Comparison of ENCODE assay signal across 34 cellular contexts in the genomic region with DNA sequence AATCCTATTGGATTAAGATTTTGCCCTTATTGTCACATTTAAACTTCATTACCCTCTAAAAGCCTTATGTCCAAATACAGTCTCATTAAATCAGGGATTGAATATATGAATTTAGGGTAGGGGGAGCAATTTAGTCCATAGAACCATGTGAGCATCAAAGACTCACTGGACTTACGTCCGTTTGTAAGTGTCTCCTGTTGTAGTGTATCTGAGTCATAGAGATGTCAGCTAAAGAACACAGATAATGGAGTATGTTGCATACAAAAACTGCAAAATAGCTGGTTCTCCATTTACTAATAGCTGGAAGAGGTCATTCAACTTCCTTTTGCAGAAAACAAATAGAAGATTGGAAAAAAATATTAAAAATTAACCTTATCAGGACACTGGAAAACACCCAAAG.
"Had no signal": no experiment of that assay in that cellular context is flagged by ENCODE, and none has a peak within 500 bp of the region (broad histone marks: within the 10 kb centered on the region; RNA-seq: fewer than 3 reads in every experiment).

No MANE protein-coding gene starts in this region.

- H3K4me1 ChIP-seq: adrenal gland had no signal

- H3K27ac Mint-ChIP-seq: activated CD4-positive, alpha-beta T cell treated with anti-CD3 and anti-CD28 coated beads, Interleukin-2, amount 10 ng/mL, durations not matched to agents 24 days and 14 days; activated CD8-positive, alpha-beta T cell treated with anti-CD3 and anti-CD28 coated beads, Interleukin-2, amount 10 ng/mL, durations not matched to agents 7 days and 5 days; activated naive CD4-positive, alpha-beta T cell treated with anti-CD3 and anti-CD28 coated beads for 36 hours; activated naive CD4-positive, alpha-beta T cell treated with anti-CD3 and anti-CD28 coated beads, Interleukin-2, amount 50 U/mL, for 72 hours; activated T-cell treated with anti-CD3 and anti-CD28 coated beads, Interleukin-2, amount 50 U/mL, for 24 hours; activated T-helper 1 cell treated with anti-CD3 and anti-CD28 coated beads, Interleukin-12 subunit alpha, Interleukin-12 subunit beta, Interleukin-2, Interleukin-4 antibody, amounts not matched to agents 30 ng/mL and 10 ng/mL and 1 ng/mL, durations not matched to agents 14 hours and 24 hours and 36 hours; brain had no signal

- H3K36me3 Mint-ChIP-seq: brain had no signal

- H3K27ac ChIP-seq: adrenal gland, SJSA1, WERI-Rb-1 had no signal

- DNase-seq: activated CD4-positive, alpha-beta T cell treated with anti-CD3 and anti-CD28 coated beads, Interleukin-2, amount 10 ng/mL, durations not matched to agents 24 days and 14 days; activated CD4-positive, alpha-beta T cell treated with anti-CD3 and anti-CD28 coated beads, Interleukin-2, amount 50 U/mL, for 48 hours; activated CD8-positive, alpha-beta T cell treated with anti-CD3 and anti-CD28 coated beads, Interleukin-2, amount 10 ng/mL, durations not matched to agents 7 days and 5 days; activated gamma-delta T cell treated with Interleukin-2 at 50 U/mL for 16 hours; activated naive CD4-positive, alpha-beta T cell treated with anti-CD3 and anti-CD28 coated beads for 36 hours; activated T-cell treated with anti-CD3 and anti-CD28 coated beads, Interleukin-2, amount 50 U/mL, for 24 hours; adrenal gland; anterior cingulate cortex; central memory CD4-positive, alpha-beta T cell; KBM-7; NCI-H1092 treated with DMSO at 0.1 percent for 48 hours; NCI-H1417; NCI-H146; NCI-H187 treated with DMSO at 0.1 percent for 48 hours; NCI-H2081; NCI-H2171 treated with DMSO at 0.1 percent for 48 hours; NCI-H2227 treated with DMSO at 0.1 percent for 48 hours; NCI-H446; NCI-H510A treated with DMSO at 0.1 percent for 48 hours; NCI-H526 treated with DMSO at 0.1 percent for 48 hours; NCI-H774; RPMI8226; SHP77 treated with DMSO at 0.1 percent for 48 hours; SW 1271; T-helper 1 cell; T-helper 2 cell; T-helper 9 cell; WERI-Rb-1 had no signal

- H3K27me3 ChIP-seq: adrenal gland, SJSA1 had no signal

- H3K4me3 Mint-ChIP-seq: activated CD4-positive, alpha-beta T cell treated with anti-CD3 and anti-CD28 coated beads, Interleukin-2, amount 10 ng/mL, durations not matched to agents 24 days and 14 days; activated CD8-positive, alpha-beta T cell treated with anti-CD3 and anti-CD28 coated beads, Interleukin-2, amount 10 ng/mL, durations not matched to agents 7 days and 5 days; activated naive CD4-positive, alpha-beta T cell treated with anti-CD3 and anti-CD28 coated beads for 36 hours; activated T-cell treated with anti-CD3 and anti-CD28 coated beads, Interleukin-2, amount 50 U/mL, for 24 hours; activated T-helper 1 cell treated with anti-CD3 and anti-CD28 coated beads, Interleukin-12 subunit alpha, Interleukin-12 subunit beta, Interleukin-2, Interleukin-4 antibody, amounts not matched to agents 30 ng/mL and 10 ng/mL and 1 ng/mL, durations not matched to agents 14 hours and 24 hours and 36 hours; brain had no signal

- H3K27me3 Mint-ChIP-seq: activated CD4-positive, alpha-beta T cell treated with anti-CD3 and anti-CD28 coated beads, Interleukin-2, amount 10 ng/mL, durations not matched to agents 24 days and 14 days; activated T-cell treated with anti-CD3 and anti-CD28 coated beads, Interleukin-2, amount 50 U/mL, for 24 hours; brain had no signal

- ATAC-seq: activated CD8-positive, alpha-beta T cell treated with anti-CD3 and anti-CD28 coated beads, Interleukin-2, amount 10 ng/mL, durations not matched to agents 7 days and 5 days; activated naive CD4-positive, alpha-beta T cell treated with anti-CD3 and anti-CD28 coated beads, Interleukin-2, amount 50 U/mL, for 72 hours; Panc1 had no signal

- FAIRE-seq: colon had no signal

- H3K4me1 Mint-ChIP-seq: activated CD4-positive, alpha-beta T cell treated with anti-CD3 and anti-CD28 coated beads, Interleukin-2, amount 10 ng/mL, durations not matched to agents 24 days and 14 days; brain had no signal
